ENCODE assay signal across 8 cellular contexts in genomic region chr5:141617682-141618029, GRCh38. TPM values are rescaled to one million over a fixed set of nuclear protein-coding genes. Genes with fewer than 3 reads are reported as not detected.
A peak's percentile ranks its signal among the peaks of the same experiment; 100 is the strongest.
DNase-seq lines count a peak whose midpoint lies in the region; ATAC-seq lines count a peak whose summit lies in the region.

No MANE protein-coding gene starts in this region.

- H3K27me3 ChIP-seq in effector memory CD4-positive, alpha-beta T cell (replicated peaks; ENCODE audit: control insufficient read depth, insufficient read depth, low read length, poor library complexity, severe bottlenecking) = no peaks in the 10 kb centered on the region
- H3K27me3 ChIP-seq in neuronal stem cell (ENCODE audit: control insufficient read depth in 3 of 3, insufficient read depth in 3 of 3, low read depth in 1 of 3, low read length in 3 of 3) = no peaks in the 10 kb centered on the region

- H2BK120ac ChIP-seq in neuronal stem cell (ENCODE audit: low read depth, low read length) = no peak overlapping the region

- no peak overlapping the region for H4K91ac ChIP-seq in neuronal stem cell (ENCODE audit: low read depth, low read length, poor library complexity)

- peaks cover 13% of the 10 kb centered on the region for H3K36me3 ChIP-seq in effector memory CD4-positive, alpha-beta T cell (ENCODE audit: control insufficient read depth, insufficient read depth, low read length)
- peaks cover 8 to 47% of the 10 kb centered on the region in 2 donors for H3K36me3 ChIP-seq in neuronal stem cell (replicated peaks in 1 of 2; ENCODE audit: control insufficient read depth in 2 of 2, insufficient read depth in 2 of 2, low read length in 2 of 2)

- in situ Hi-C loops in Caki2 (cut with HindIII; ENCODE audit: low pct_unique_long_range_greater_than_20kb, low sequenced_read_pairs) = no loop called here

- no peak overlapping the region for H3K9ac ChIP-seq in neuronal stem cell (ENCODE audit: low read depth, low read length, poor library complexity)

- no peak overlapping the region for H2BK5ac ChIP-seq in neuronal stem cell (ENCODE audit: low read length)

- H3K79me1 ChIP-seq in neuronal stem cell (ENCODE audit: low read depth, low read length) = peaks cover 2% of the 10 kb centered on the region

- WGBS in neuronal stem cell (ENCODE audit: extremely low coverage in 2 of 2, insufficient read length in 2 of 2, insufficient replicate concordance in 1 of 2), 2 donors = no CpG with 5 or more reads among the region's 9 CpGs

- peaks cover 28% of the 10 kb centered on the region for H3K4me1 ChIP-seq in effector memory CD4-positive, alpha-beta T cell (ENCODE audit: control insufficient read depth, insufficient read depth, low read length, poor library complexity, severe bottlenecking)
- peaks cover 9 to 10% of the 10 kb centered on the region in 2 donors for H3K4me1 ChIP-seq in neuronal stem cell (ENCODE audit: control insufficient read depth in 2 of 2, insufficient read depth in 1 of 2, low read depth in 1 of 2, low read length in 2 of 2)

- no peak overlapping the region for H3K14ac ChIP-seq in neuronal stem cell (ENCODE audit: low read length)

- H2AFZ ChIP-seq in neuronal stem cell (ENCODE audit: low read length) = peak overlapping the region; percentile 96

- H3K9me3 ChIP-seq in effector memory CD4-positive, alpha-beta T cell (ENCODE audit: control insufficient read depth, low read length) = no peaks in the 10 kb centered on the region
- peaks cover 0 to 11% of the 10 kb centered on the region in 2 donors for H3K9me3 ChIP-seq in neuronal stem cell (replicated peaks in 1 of 2; ENCODE audit: control insufficient read depth in 2 of 2, insufficient read depth in 1 of 2, low read depth in 1 of 2, low read length in 2 of 2)

- ATAC-seq in HG03432 (IDR thresholded peaks at IDR 0.05; ENCODE audit: unreplicated experiment) = no peak
- no peak for ATAC-seq in HG03439 (IDR thresholded peaks at IDR 0.05; ENCODE audit: unreplicated experiment)

- peak overlapping the region; percentile 52 for H3K4me2 ChIP-seq in neuronal stem cell (ENCODE audit: insufficient read depth, low read length, poor library complexity, severe bottlenecking)

- no peak overlapping the region for H4K8ac ChIP-seq in neuronal stem cell (ENCODE audit: low read depth, low read length)

- peak; percentile 50 for DNase-seq in Caki2 (ENCODE audit: low read depth)
- peak; percentile 18 for DNase-seq in NCI-H69 (lab: John Stamatoyannopoulos, UW)
- DNase-seq in effector memory CD4-positive, alpha-beta T cell = no peak
- DNase-seq in neuronal stem cell (ENCODE audit: low spot score) = no peak
- no peak for DNase-seq in islet precursor cell
- DNase-seq in AML-193 (lab: John Stamatoyannopoulos, UW) = no peak

- H3K4ac ChIP-seq in neuronal stem cell (ENCODE audit: low read length) = no peak overlapping the region

- no peak overlapping the region for H2BK15ac ChIP-seq in neuronal stem cell (ENCODE audit: low read length)

- H3K27ac ChIP-seq in effector memory CD4-positive, alpha-beta T cell (ENCODE audit: insufficient read depth, low read length, poor library complexity, severe bottlenecking) = peak overlapping the region; percentile 90
- no peak overlapping the region for H3K27ac ChIP-seq in neuronal stem cell (replicated peaks; ENCODE audit: low read length)

- no peak overlapping the region for H2AK5ac ChIP-seq in neuronal stem cell (ENCODE audit: low read depth, low read length)

- H3K4me3 ChIP-seq in effector memory CD4-positive, alpha-beta T cell (ENCODE audit: insufficient read depth, low read depth, low read length, poor library complexity, severe bottlenecking) = peak overlapping the region; percentile 95
- peak overlapping the region; percentile 77 to 88 for H3K4me3 ChIP-seq in neuronal stem cell (ENCODE audit: low read length in 2 of 2)

- H3K23ac ChIP-seq in neuronal stem cell (ENCODE audit: low read depth, low read length, poor library complexity) = no peak overlapping the region

- no peak overlapping the region for H2BK12ac ChIP-seq in neuronal stem cell (ENCODE audit: low read length)

- no peak overlapping the region for H3K18ac ChIP-seq in neuronal stem cell (ENCODE audit: low read length)

RNA-seq across cellular contexts. Expression of gene DIAPH1, which starts 1.1 kb away (rescaled TPM):
- total RNA-seq in Caki2 (2014; rRNA removed; shearing (Covaris generic); ENCODE audit: low replicate concordance) = 17.0 and 43.6 TPM in 2 replicates
- polyA plus RNA-seq in neuronal stem cell (2013, experiment 1 of 2) = 34.7 TPM
- polyA plus RNA-seq in neuronal stem cell (2013, experiment 2 of 2) = 34.1 TPM

RNA-seq across cellular contexts. Expression of gene HDAC3, which starts 19.0 kb away (rescaled TPM):
- 89.9 and 114 TPM in 2 replicates for total RNA-seq in Caki2 (2014; rRNA removed; shearing (Covaris generic); ENCODE audit: low replicate concordance)
- polyA plus RNA-seq in neuronal stem cell (2013, experiment 1 of 2) = 61.4 TPM
- 61.9 TPM for polyA plus RNA-seq in neuronal stem cell (2013, experiment 2 of 2)

RNA-seq across cellular contexts. Expression of gene RELL2, which starts 19.1 kb away (rescaled TPM):
- total RNA-seq in Caki2 (2014; rRNA removed; shearing (Covaris generic); ENCODE audit: low replicate concordance) = 2.6 and 2.7 TPM in 2 replicates
- polyA plus RNA-seq in neuronal stem cell (2013, experiment 1 of 2) = 2.6 TPM
- 2.5 TPM for polyA plus RNA-seq in neuronal stem cell (2013, experiment 2 of 2)

RNA-seq across cellular contexts. Expression of gene FCHSD1, which starts 33.6 kb away (rescaled TPM):
- 19.7 and 23.2 TPM in 2 replicates for total RNA-seq in Caki2 (2014; rRNA removed; shearing (Covaris generic); ENCODE audit: low replicate concordance)
- 11.3 TPM for polyA plus RNA-seq in neuronal stem cell (2013, experiment 1 of 2)
- polyA plus RNA-seq in neuronal stem cell (2013, experiment 2 of 2) = 10.9 TPM

Comparison
In these comparisons a context has a peak if more than half of its experiments do, and no peak if none do; other contexts are left out.
1. DNase-seq: peak in Caki2 (single experiment) and NCI-H69 (single experiment); none in effector memory CD4-positive, alpha-beta T cell (0 of 3), neuronal stem cell (single experiment), islet precursor cell (single experiment) and AML-193 (0 of 2).